In genomic region chr5:149939572-149939971, GRCh38 we compare ENCODE assay signal across 2 cellular contexts.
TF ChIP-seq lines count a peak whose summit lies in the region.

No MANE protein-coding gene starts in this region.

TF ChIP-seq in A549, 52 proteins besides CTCF, POLR2A, EP300 and RAD21 (continued from another document):
- TF ChIP-seq FOSL2 (IDR thresholded peaks at IDR 0.05) (no peak), FOSL2 (CRISPR knock-in tag; IDR thresholded peaks at IDR 0.05) (0 out of 2 replicates have a peak, but pooled peaks have one; percentile 5)

TF ChIP-seq in IMR-90, 13 proteins besides CTCF, POLR2A, EP300 and RAD21 (continued from another document):
- no peak for TF ChIP-seq USF2 (IDR thresholded peaks at IDR 0.05; ENCODE audit: low read depth, low read length)
- no peak for TF ChIP-seq FOS (IDR thresholded peaks at IDR 0.05; ENCODE audit: low read depth, low read length)
- TF ChIP-seq MAFK (IDR thresholded peaks at IDR 0.05; ENCODE audit: low read depth, low read length) = no peak
- no peak for TF ChIP-seq MAZ (IDR thresholded peaks at IDR 0.05; ENCODE audit: borderline replicate concordance, low read depth, low read length)
- no peak for TF ChIP-seq ELK1 (IDR thresholded peaks at IDR 0.05; ENCODE audit: borderline replicate concordance, low read depth, low read length)
- TF ChIP-seq RCOR1 (IDR thresholded peaks at IDR 0.05; ENCODE audit: insufficient replicate concordance, low read length) = no peak
- no peak for TF ChIP-seq NFE2L2 (IDR thresholded peaks at IDR 0.05; ENCODE audit: low read depth, low read length)
- no peak for TF ChIP-seq CEBPB (IDR thresholded peaks at IDR 0.05; ENCODE audit: low read depth, low read length)
- TF ChIP-seq BHLHE40 (IDR thresholded peaks at IDR 0.05; ENCODE audit: low read depth, low read length) = no peak
- TF ChIP-seq RFX5 (IDR thresholded peaks at IDR 0.05; ENCODE audit: low read depth, low read length) = no peak
- TF ChIP-seq MXI1 (IDR thresholded peaks at IDR 0.05; ENCODE audit: borderline replicate concordance, low read depth, low read length) = no peak
